1 cellular context compared by ENCODE assay signal in genomic region chr7:94514917-94515316, GRCh38.
TF ChIP-seq lines count a peak whose summit lies in the region.

No MANE protein-coding gene starts in this region.

TF ChIP-seq in K562, 482 proteins besides CTCF, POLR2A, EP300 and RAD21:
- no peak for TF ChIP-seq ESRRB (CRISPR knock-in tag; IDR thresholded peaks at IDR 0.05; ENCODE audit: borderline replicate concordance)
- peak; percentile 63; the same call in 1 of the 2 replicates for TF ChIP-seq MAFG (tag; conservative IDR thresholded peaks at IDR 0.05)
- no peak for TF ChIP-seq TAL1 (IDR thresholded peaks at IDR 0.05)
- TF ChIP-seq TEAD4 (IDR thresholded peaks at IDR 0.05; ENCODE audit: low read length): no peak
- no peak for TF ChIP-seq TEAD4 (CRISPR knock-in tag; IDR thresholded peaks at IDR 0.05; ENCODE audit: borderline replicate concordance)
- no peak for TF ChIP-seq SNRNP70 (optimal IDR thresholded peaks at IDR 0.05; ENCODE audit: low read depth, low read length)
- TF ChIP-seq, protein P1, sequence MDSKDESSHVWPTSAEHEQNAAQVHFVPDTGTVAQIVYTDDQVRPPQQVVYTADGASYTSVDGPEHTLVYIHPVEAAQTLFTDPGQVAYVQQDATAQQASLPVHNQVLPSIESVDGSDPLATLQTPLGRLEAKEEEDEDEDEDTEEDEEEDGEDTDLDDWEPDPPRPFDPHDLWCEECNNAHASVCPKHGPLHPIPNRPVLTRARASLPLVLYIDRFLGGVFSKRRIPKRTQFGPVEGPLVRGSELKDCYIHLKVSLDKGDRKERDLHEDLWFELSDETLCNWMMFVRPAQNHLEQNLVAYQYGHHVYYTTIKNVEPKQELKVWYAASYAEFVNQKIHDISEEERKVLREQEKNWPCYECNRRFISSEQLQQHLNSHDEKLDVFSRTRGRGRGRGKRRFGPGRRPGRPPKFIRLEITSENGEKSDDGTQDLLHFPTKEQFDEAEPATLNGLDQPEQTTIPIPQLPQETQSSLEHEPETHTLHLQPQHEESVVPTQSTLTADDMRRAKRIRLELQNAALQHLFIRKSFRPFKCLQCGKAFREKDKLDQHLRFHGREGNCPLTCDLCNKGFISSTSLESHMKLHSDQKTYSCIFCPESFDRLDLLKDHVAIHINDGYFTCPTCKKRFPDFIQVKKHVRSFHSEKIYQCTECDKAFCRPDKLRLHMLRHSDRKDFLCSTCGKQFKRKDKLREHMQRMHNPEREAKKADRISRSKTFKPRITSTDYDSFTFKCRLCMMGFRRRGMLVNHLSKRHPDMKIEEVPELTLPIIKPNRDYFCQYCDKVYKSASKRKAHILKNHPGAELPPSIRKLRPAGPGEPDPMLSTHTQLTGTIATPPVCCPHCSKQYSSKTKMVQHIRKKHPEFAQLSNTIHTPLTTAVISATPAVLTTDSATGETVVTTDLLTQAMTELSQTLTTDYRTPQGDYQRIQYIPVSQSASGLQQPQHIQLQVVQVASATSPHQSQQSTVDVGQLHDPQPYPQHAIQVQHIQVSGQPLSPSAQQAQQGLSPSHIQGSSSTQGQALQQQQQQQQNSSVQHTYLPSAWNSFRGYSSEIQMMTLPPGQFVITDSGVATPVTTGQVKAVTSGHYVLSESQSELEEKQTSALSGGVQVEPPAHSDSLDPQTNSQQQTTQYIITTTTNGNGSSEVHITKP (IDR thresholded peaks at IDR 0.05; ENCODE audit: partially characterized antibody): no peak
- peak; percentile 46; the same call in 1 of the 2 replicates for TF ChIP-seq MAFF (IDR thresholded peaks at IDR 0.05; ENCODE audit: low read length)
- peak; percentile 84 for TF ChIP-seq C11orf30 (IDR thresholded peaks at IDR 0.05; ENCODE audit: low read depth)
- TF ChIP-seq SMARCE1 (IDR thresholded peaks at IDR 0.05): no peak
- peak; percentile 95 for TF ChIP-seq ZNF316 (IDR thresholded peaks at IDR 0.05)
- TF ChIP-seq MAFK (IDR thresholded peaks at IDR 0.05; ENCODE audit: low read length): 0 out of 2 replicates have a peak, but pooled peaks have one; percentile 39
- no peak for TF ChIP-seq FUS (optimal IDR thresholded peaks at IDR 0.05; ENCODE audit: low read depth, low read length)
